1 cellular context compared by ENCODE assay signal in genomic region chr10:32958085-32958991, GRCh38.
TF ChIP-seq lines count a peak whose summit lies in the region.

TSS of gene ITGB1 (minus strand) at chr10:32958230. CDS start at chr10:32935558, 22,672 bp downstream.

TF ChIP-seq in HEK293, 187 proteins besides CTCF, POLR2A, EP300 and RAD21 (continued from another document and continues in another):
- no peak for TF ChIP-seq ZNF362 (tag by site-specific recombination; IDR thresholded peaks at IDR 0.05)
- TF ChIP-seq ZNF292 (tag by site-specific recombination; IDR thresholded peaks at IDR 0.05; ENCODE audit: borderline replicate concordance, low read depth), result no peak
- no peak for TF ChIP-seq ZNF184 (tag by site-specific recombination; IDR thresholded peaks at IDR 0.05)
- peak; percentile 64; the same call in 1 of the 2 replicates for TF ChIP-seq ZSCAN16 (tag by site-specific recombination; IDR thresholded peaks at IDR 0.05)
- no peak for TF ChIP-seq ZNF776 (tag by site-specific recombination; IDR thresholded peaks at IDR 0.05; ENCODE audit: borderline replicate concordance)
- no peak for TF ChIP-seq ZNF426 (tag by site-specific recombination; IDR thresholded peaks at IDR 0.05)
- no peak for TF ChIP-seq SALL2 (tag by site-specific recombination; IDR thresholded peaks at IDR 0.05; ENCODE audit: borderline replicate concordance)
- TF ChIP-seq IKZF3 (tag by site-specific recombination; IDR thresholded peaks at IDR 0.05), result peak; percentile 100
- TF ChIP-seq KLF7 (tag by site-specific recombination; IDR thresholded peaks at IDR 0.05; ENCODE audit: borderline replicate concordance), result no peak
- peak; percentile 53; the same call in 1 of the 2 replicates for TF ChIP-seq ZNF423 (tag by site-specific recombination; IDR thresholded peaks at IDR 0.05)
- TF ChIP-seq OSR2 (tag by site-specific recombination; IDR thresholded peaks at IDR 0.05), result no peak
- peak; percentile 87 for TF ChIP-seq ZNF610 (tag by site-specific recombination; IDR thresholded peaks at IDR 0.05; ENCODE audit: borderline replicate concordance)
- TF ChIP-seq ZNF146 (tag by site-specific recombination; IDR thresholded peaks at IDR 0.05), result no peak
- TF ChIP-seq ZNF514 (tag by site-specific recombination; IDR thresholded peaks at IDR 0.05), result no peak
- TF ChIP-seq MZF1 (tag by site-specific recombination; IDR thresholded peaks at IDR 0.05; ENCODE audit: borderline replicate concordance), result no peak
- 0 out of 2 replicates have a peak, but pooled peaks have one; percentile 27 for TF ChIP-seq ZNF366 (tag by site-specific recombination; conservative IDR thresholded peaks at IDR 0.05)
- no peak for TF ChIP-seq ZNF274 (IDR thresholded peaks at IDR 0.05; ENCODE audit: low read length)
- TF ChIP-seq ZNF274 (tag by site-specific recombination; IDR thresholded peaks at IDR 0.05; ENCODE audit: borderline replicate concordance), result no peak
- TF ChIP-seq ZNF510 (tag by site-specific recombination; IDR thresholded peaks at IDR 0.05; ENCODE audit: insufficient replicate concordance), result no peak
- 0 out of 2 replicates have a peak, but pooled peaks have one; percentile 35 for TF ChIP-seq TCF7L2 (IDR thresholded peaks at IDR 0.05; ENCODE audit: borderline replicate concordance, low read depth, low read length)
- TF ChIP-seq REPIN1 (tag by site-specific recombination; IDR thresholded peaks at IDR 0.05; ENCODE audit: low read depth), result no peak
- TF ChIP-seq TRIM28 (IDR thresholded peaks at IDR 0.05; ENCODE audit: borderline replicate concordance, low read length), result no peak
- peak; percentile 89 for TF ChIP-seq ZEB2 (tag by site-specific recombination; IDR thresholded peaks at IDR 0.05)
- TF ChIP-seq ZNF132 (tag by site-specific recombination; IDR thresholded peaks at IDR 0.05; ENCODE audit: borderline replicate concordance), result no peak
- TF ChIP-seq, protein P1, sequence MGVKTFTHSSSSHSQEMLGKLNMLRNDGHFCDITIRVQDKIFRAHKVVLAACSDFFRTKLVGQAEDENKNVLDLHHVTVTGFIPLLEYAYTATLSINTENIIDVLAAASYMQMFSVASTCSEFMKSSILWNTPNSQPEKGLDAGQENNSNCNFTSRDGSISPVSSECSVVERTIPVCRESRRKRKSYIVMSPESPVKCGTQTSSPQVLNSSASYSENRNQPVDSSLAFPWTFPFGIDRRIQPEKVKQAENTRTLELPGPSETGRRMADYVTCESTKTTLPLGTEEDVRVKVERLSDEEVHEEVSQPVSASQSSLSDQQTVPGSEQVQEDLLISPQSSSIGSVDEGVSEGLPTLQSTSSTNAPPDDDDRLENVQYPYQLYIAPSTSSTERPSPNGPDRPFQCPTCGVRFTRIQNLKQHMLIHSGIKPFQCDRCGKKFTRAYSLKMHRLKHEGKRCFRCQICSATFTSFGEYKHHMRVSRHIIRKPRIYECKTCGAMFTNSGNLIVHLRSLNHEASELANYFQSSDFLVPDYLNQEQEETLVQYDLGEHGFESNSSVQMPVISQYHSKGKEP (tag by site-specific recombination; IDR thresholded peaks at IDR 0.05), result no peak
- no peak for TF ChIP-seq ZNF416 (tag by site-specific recombination; IDR thresholded peaks at IDR 0.05)
- no peak for TF ChIP-seq ZNF571 (tag by site-specific recombination; IDR thresholded peaks at IDR 0.05)
- TF ChIP-seq, protein P2, sequence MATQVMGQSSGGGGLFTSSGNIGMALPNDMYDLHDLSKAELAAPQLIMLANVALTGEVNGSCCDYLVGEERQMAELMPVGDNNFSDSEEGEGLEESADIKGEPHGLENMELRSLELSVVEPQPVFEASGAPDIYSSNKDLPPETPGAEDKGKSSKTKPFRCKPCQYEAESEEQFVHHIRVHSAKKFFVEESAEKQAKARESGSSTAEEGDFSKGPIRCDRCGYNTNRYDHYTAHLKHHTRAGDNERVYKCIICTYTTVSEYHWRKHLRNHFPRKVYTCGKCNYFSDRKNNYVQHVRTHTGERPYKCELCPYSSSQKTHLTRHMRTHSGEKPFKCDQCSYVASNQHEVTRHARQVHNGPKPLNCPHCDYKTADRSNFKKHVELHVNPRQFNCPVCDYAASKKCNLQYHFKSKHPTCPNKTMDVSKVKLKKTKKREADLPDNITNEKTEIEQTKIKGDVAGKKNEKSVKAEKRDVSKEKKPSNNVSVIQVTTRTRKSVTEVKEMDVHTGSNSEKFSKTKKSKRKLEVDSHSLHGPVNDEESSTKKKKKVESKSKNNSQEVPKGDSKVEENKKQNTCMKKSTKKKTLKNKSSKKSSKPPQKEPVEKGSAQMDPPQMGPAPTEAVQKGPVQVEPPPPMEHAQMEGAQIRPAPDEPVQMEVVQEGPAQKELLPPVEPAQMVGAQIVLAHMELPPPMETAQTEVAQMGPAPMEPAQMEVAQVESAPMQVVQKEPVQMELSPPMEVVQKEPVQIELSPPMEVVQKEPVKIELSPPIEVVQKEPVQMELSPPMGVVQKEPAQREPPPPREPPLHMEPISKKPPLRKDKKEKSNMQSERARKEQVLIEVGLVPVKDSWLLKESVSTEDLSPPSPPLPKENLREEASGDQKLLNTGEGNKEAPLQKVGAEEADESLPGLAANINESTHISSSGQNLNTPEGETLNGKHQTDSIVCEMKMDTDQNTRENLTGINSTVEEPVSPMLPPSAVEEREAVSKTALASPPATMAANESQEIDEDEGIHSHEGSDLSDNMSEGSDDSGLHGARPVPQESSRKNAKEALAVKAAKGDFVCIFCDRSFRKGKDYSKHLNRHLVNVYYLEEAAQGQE (tag by site-specific recombination; IDR thresholded peaks at IDR 0.05), result no peak
- TF ChIP-seq SETDB1 (IDR thresholded peaks at IDR 0.05; ENCODE audit: insufficient read length, low read length), result no peak
- no peak for TF ChIP-seq ZNF214 (tag by site-specific recombination; IDR thresholded peaks at IDR 0.05; ENCODE audit: borderline replicate concordance)
- TF ChIP-seq GLIS1 (tag by site-specific recombination; IDR thresholded peaks at IDR 0.05), result peak; percentile 94
- TF ChIP-seq ZNF561 (tag by site-specific recombination; IDR thresholded peaks at IDR 0.05; ENCODE audit: borderline replicate concordance), result peak; percentile 95
- TF ChIP-seq HOXD13 (CRISPR knock-in tag; IDR thresholded peaks at IDR 0.05; ENCODE audit: borderline replicate concordance), result no peak
- no peak for TF ChIP-seq ZNF560 (tag by site-specific recombination; IDR thresholded peaks at IDR 0.05; ENCODE audit: borderline replicate concordance)
- TF ChIP-seq FEZF1 (tag by site-specific recombination; IDR thresholded peaks at IDR 0.05), result 0 out of 2 replicates have a peak, but pooled peaks have one; percentile 12
- peak; percentile 90 for TF ChIP-seq ZNF629 (tag by site-specific recombination; IDR thresholded peaks at IDR 0.05)
- TF ChIP-seq ZNF19 (tag by site-specific recombination; IDR thresholded peaks at IDR 0.05; ENCODE audit: low read depth), result no peak
- TF ChIP-seq ZBTB8A (tag by site-specific recombination; IDR thresholded peaks at IDR 0.05), result peak; percentile 93
- TF ChIP-seq MEIS1 (CRISPR knock-in tag; IDR thresholded peaks at IDR 0.05; ENCODE audit: borderline replicate concordance), result no peak
- peak; percentile 67; the same call in 1 of the 2 replicates for TF ChIP-seq ZNF692 (tag by site-specific recombination; IDR thresholded peaks at IDR 0.05)
- peak; percentile 42; the same call in 1 of the 2 replicates for TF ChIP-seq YY1 (tag by site-specific recombination; IDR thresholded peaks at IDR 0.05)
- TF ChIP-seq ZNF654 (tag by site-specific recombination; IDR thresholded peaks at IDR 0.05; ENCODE audit: low read depth), result no peak
- TF ChIP-seq ZFP69B (tag by site-specific recombination; IDR thresholded peaks at IDR 0.05), result 0 out of 2 replicates have a peak, but pooled peaks have one; percentile 68
- TF ChIP-seq ZNF155 (tag by site-specific recombination; IDR thresholded peaks at IDR 0.05), result no peak
- TF ChIP-seq SCRT2 (tag by site-specific recombination; IDR thresholded peaks at IDR 0.05), result no peak
- no peak for TF ChIP-seq ZBTB1 (tag by site-specific recombination; IDR thresholded peaks at IDR 0.05)
- no peak for TF ChIP-seq ZNF112 (tag by site-specific recombination; IDR thresholded peaks at IDR 0.05)
- no peak for TF ChIP-seq ZNF211 (tag by site-specific recombination; IDR thresholded peaks at IDR 0.05; ENCODE audit: low read depth)
- no peak for TF ChIP-seq ATF2 (tag by site-specific recombination; IDR thresholded peaks at IDR 0.05; ENCODE audit: low read depth)
- TF ChIP-seq ZNF266 (tag by site-specific recombination; IDR thresholded peaks at IDR 0.05; ENCODE audit: low read depth), result no peak
- peak; percentile 57 for TF ChIP-seq ZNF341 (tag by site-specific recombination; IDR thresholded peaks at IDR 0.05; ENCODE audit: low read depth)
- no peak for TF ChIP-seq BCL11A (tag by site-specific recombination; IDR thresholded peaks at IDR 0.05; ENCODE audit: low read depth)
- 0 out of 2 replicates have a peak, but pooled peaks have one; percentile 40 for TF ChIP-seq PRDM4 (tag by site-specific recombination; IDR thresholded peaks at IDR 0.05)
- TF ChIP-seq ZNF677 (tag by site-specific recombination; IDR thresholded peaks at IDR 0.05), result no peak
- no peak for TF ChIP-seq ZNF785 (tag by site-specific recombination; IDR thresholded peaks at IDR 0.05)
- TF ChIP-seq ZNF555 (tag by site-specific recombination; conservative IDR thresholded peaks at IDR 0.05), result no peak
- no peak for TF ChIP-seq ZNF623 (tag by site-specific recombination; IDR thresholded peaks at IDR 0.05)
- TF ChIP-seq GLI4 (tag by site-specific recombination; IDR thresholded peaks at IDR 0.05), result peak; percentile 49; the same call in 1 of the 2 replicates
- no peak for TF ChIP-seq ZNF138 (tag by site-specific recombination; IDR thresholded peaks at IDR 0.05; ENCODE audit: borderline replicate concordance)
- TF ChIP-seq RBAK (tag by site-specific recombination; IDR thresholded peaks at IDR 0.05), result no peak
- TF ChIP-seq ZNF501 (tag by site-specific recombination; IDR thresholded peaks at IDR 0.05), result peak; percentile 98
- 0 out of 2 replicates have a peak, but pooled peaks have one; percentile 48 for TF ChIP-seq ZBTB7A (tag by site-specific recombination; IDR thresholded peaks at IDR 0.05; ENCODE audit: low read depth)
- TF ChIP-seq ZNF580 (tag by site-specific recombination; IDR thresholded peaks at IDR 0.05), result peak; percentile 65; the same call in 1 of the 2 replicates
- TF ChIP-seq ZNF311 (tag by site-specific recombination; IDR thresholded peaks at IDR 0.05; ENCODE audit: borderline replicate concordance), result no peak
- no peak for TF ChIP-seq GLI2 (tag by site-specific recombination; IDR thresholded peaks at IDR 0.05; ENCODE audit: borderline replicate concordance, low read depth)
- TF ChIP-seq ZNF585B (tag by site-specific recombination; IDR thresholded peaks at IDR 0.05), result no peak
- no peak for TF ChIP-seq ZNF768 (tag by site-specific recombination; IDR thresholded peaks at IDR 0.05)
- TF ChIP-seq ZNF10 (tag by site-specific recombination; IDR thresholded peaks at IDR 0.05), result no peak; the same call in 1 of the 2 replicates
